Comparison of ENCODE assay signal across 2 cellular contexts in the genomic region with DNA sequence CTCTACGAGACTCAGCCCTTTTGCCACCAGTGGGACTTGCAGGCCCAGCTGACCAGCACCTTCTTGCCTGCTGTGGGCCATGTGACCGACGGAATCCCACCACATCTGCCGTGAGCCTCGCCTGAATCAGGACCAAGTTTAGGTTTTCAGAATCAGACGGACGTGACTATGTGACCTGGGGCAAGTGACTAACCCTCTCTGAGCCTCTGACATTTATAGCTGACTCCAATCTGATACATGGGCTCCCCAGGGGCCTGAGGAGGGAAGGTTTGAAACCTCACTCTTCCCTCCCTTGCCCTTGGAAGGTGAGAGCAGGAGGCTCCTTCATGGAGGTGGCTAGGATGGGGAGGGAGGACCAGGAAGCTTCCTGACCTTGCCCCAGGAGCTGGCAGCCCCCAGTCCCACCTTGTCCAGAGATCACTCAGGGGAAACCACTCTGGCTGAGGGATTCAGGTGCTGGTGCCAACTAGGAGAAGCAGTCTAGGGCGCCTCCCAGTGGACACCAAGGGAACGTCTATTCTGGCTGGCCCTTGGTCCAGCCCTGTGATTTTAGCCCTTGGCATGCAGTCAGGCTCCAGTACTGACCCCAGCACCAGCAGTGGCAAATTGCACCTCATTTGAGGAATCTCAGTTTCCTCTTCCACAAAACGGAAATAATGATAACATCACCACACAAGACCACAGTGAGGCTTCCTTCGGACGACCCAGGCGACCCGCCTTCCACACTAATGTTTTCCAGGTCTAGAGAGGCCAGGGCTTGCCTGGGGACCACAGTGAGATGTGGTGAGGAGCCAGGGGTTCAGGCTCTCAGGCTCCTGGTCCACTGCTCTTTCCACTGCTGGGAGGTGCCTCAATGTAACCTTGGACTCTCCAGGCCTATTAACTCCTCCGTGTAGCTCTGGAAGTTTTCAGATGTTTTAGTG.
TF ChIP-seq lines count a peak whose summit lies in the region.

No MANE protein-coding gene starts in this region.

TF ChIP-seq in SK-N-SH, 30 proteins besides CTCF, POLR2A, EP300 and RAD21:
- TF ChIP-seq, protein P1, sequence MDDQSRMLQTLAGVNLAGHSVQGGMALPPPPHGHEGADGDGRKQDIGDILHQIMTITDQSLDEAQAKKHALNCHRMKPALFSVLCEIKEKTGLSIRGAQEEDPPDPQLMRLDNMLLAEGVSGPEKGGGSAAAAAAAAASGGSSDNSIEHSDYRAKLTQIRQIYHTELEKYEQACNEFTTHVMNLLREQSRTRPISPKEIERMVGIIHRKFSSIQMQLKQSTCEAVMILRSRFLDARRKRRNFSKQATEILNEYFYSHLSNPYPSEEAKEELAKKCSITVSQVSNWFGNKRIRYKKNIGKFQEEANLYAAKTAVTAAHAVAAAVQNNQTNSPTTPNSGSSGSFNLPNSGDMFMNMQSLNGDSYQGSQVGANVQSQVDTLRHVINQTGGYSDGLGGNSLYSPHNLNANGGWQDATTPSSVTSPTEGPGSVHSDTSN (IDR thresholded peaks at IDR 0.05): no peak
- TF ChIP-seq SMC3 (IDR thresholded peaks at IDR 0.05; ENCODE audit: low read depth, low read length) (peak; percentile 88), SIN3A (IDR thresholded peaks at IDR 0.05; ENCODE audit: borderline replicate concordance, low read depth, low read length) (no peak), RCOR1 (IDR thresholded peaks at IDR 0.05; ENCODE audit: low read length) (no peak), FOXM1 (IDR thresholded peaks at IDR 0.05; ENCODE audit: low read depth) (no peak), JUND (IDR thresholded peaks at IDR 0.05) (no peak)
- TF ChIP-seq, protein P2, sequence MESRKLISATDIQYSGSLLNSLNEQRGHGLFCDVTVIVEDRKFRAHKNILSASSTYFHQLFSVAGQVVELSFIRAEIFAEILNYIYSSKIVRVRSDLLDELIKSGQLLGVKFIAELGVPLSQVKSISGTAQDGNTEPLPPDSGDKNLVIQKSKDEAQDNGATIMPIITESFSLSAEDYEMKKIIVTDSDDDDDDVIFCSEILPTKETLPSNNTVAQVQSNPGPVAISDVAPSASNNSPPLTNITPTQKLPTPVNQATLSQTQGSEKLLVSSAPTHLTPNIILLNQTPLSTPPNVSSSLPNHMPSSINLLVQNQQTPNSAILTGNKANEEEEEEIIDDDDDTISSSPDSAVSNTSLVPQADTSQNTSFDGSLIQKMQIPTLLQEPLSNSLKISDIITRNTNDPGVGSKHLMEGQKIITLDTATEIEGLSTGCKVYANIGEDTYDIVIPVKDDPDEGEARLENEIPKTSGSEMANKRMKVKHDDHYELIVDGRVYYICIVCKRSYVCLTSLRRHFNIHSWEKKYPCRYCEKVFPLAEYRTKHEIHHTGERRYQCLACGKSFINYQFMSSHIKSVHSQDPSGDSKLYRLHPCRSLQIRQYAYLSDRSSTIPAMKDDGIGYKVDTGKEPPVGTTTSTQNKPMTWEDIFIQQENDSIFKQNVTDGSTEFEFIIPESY (IDR thresholded peaks at IDR 0.05; ENCODE audit: borderline replicate concordance, low read depth): no peak

TF ChIP-seq in HepG2, 621 proteins besides CTCF, POLR2A, EP300 and RAD21 (continues in another document):
- TF ChIP-seq, protein P3, sequence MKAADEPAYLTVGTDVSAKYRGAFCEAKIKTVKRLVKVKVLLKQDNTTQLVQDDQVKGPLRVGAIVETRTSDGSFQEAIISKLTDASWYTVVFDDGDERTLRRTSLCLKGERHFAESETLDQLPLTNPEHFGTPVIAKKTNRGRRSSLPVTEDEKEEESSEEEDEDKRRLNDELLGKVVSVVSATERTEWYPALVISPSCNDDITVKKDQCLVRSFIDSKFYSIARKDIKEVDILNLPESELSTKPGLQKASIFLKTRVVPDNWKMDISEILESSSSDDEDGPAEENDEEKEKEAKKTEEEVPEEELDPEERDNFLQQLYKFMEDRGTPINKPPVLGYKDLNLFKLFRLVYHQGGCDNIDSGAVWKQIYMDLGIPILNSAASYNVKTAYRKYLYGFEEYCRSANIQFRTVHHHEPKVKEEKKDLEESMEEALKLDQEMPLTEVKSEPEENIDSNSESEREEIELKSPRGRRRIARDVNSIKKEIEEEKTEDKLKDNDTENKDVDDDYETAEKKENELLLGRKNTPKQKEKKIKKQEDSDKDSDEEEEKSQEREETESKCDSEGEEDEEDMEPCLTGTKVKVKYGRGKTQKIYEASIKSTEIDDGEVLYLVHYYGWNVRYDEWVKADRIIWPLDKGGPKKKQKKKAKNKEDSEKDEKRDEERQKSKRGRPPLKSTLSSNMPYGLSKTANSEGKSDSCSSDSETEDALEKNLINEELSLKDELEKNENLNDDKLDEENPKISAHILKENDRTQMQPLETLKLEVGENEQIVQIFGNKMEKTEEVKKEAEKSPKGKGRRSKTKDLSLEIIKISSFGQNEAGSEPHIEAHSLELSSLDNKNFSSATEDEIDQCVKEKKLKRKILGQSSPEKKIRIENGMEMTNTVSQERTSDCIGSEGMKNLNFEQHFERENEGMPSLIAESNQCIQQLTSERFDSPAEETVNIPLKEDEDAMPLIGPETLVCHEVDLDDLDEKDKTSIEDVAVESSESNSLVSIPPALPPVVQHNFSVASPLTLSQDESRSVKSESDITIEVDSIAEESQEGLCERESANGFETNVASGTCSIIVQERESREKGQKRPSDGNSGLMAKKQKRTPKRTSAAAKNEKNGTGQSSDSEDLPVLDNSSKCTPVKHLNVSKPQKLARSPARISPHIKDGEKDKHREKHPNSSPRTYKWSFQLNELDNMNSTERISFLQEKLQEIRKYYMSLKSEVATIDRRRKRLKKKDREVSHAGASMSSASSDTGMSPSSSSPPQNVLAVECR (CRISPR knock-in tag; IDR thresholded peaks at IDR 0.05; ENCODE audit: borderline replicate concordance): peak; percentile 39; the same call in 1 of the 2 replicates
- TF ChIP-seq TEAD3 (CRISPR knock-in tag; optimal IDR thresholded peaks at IDR 0.05; ENCODE audit: borderline replicate concordance): peak; percentile 60
- TF ChIP-seq ZNF792 (CRISPR knock-in tag; IDR thresholded peaks at IDR 0.05): 0 out of 2 replicates have a peak, but pooled peaks have one; percentile 36
- TF ChIP-seq, protein P4, sequence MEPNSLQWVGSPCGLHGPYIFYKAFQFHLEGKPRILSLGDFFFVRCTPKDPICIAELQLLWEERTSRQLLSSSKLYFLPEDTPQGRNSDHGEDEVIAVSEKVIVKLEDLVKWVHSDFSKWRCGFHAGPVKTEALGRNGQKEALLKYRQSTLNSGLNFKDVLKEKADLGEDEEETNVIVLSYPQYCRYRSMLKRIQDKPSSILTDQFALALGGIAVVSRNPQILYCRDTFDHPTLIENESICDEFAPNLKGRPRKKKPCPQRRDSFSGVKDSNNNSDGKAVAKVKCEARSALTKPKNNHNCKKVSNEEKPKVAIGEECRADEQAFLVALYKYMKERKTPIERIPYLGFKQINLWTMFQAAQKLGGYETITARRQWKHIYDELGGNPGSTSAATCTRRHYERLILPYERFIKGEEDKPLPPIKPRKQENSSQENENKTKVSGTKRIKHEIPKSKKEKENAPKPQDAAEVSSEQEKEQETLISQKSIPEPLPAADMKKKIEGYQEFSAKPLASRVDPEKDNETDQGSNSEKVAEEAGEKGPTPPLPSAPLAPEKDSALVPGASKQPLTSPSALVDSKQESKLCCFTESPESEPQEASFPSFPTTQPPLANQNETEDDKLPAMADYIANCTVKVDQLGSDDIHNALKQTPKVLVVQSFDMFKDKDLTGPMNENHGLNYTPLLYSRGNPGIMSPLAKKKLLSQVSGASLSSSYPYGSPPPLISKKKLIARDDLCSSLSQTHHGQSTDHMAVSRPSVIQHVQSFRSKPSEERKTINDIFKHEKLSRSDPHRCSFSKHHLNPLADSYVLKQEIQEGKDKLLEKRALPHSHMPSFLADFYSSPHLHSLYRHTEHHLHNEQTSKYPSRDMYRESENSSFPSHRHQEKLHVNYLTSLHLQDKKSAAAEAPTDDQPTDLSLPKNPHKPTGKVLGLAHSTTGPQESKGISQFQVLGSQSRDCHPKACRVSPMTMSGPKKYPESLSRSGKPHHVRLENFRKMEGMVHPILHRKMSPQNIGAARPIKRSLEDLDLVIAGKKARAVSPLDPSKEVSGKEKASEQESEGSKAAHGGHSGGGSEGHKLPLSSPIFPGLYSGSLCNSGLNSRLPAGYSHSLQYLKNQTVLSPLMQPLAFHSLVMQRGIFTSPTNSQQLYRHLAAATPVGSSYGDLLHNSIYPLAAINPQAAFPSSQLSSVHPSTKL (CRISPR knock-in tag; IDR thresholded peaks at IDR 0.05): 0 out of 2 replicates have a peak, but pooled peaks have one; percentile 19
- no peak for TF ChIP-seq ZSCAN25 (CRISPR knock-in tag; IDR thresholded peaks at IDR 0.05)
- TF ChIP-seq, protein P5, sequence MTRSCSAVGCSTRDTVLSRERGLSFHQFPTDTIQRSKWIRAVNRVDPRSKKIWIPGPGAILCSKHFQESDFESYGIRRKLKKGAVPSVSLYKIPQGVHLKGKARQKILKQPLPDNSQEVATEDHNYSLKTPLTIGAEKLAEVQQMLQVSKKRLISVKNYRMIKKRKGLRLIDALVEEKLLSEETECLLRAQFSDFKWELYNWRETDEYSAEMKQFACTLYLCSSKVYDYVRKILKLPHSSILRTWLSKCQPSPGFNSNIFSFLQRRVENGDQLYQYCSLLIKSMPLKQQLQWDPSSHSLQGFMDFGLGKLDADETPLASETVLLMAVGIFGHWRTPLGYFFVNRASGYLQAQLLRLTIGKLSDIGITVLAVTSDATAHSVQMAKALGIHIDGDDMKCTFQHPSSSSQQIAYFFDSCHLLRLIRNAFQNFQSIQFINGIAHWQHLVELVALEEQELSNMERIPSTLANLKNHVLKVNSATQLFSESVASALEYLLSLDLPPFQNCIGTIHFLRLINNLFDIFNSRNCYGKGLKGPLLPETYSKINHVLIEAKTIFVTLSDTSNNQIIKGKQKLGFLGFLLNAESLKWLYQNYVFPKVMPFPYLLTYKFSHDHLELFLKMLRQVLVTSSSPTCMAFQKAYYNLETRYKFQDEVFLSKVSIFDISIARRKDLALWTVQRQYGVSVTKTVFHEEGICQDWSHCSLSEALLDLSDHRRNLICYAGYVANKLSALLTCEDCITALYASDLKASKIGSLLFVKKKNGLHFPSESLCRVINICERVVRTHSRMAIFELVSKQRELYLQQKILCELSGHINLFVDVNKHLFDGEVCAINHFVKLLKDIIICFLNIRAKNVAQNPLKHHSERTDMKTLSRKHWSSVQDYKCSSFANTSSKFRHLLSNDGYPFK (CRISPR knock-in tag; IDR thresholded peaks at IDR 0.05; ENCODE audit: borderline replicate concordance): 0 out of 2 replicates have a peak, but pooled peaks have one; percentile 25
- TF ChIP-seq PLRG1 (conservative IDR thresholded peaks at IDR 0.05): no peak
- no peak for TF ChIP-seq IRX3 (CRISPR knock-in tag; IDR thresholded peaks at IDR 0.05; ENCODE audit: borderline replicate concordance, low read depth)
- TF ChIP-seq, protein P6, sequence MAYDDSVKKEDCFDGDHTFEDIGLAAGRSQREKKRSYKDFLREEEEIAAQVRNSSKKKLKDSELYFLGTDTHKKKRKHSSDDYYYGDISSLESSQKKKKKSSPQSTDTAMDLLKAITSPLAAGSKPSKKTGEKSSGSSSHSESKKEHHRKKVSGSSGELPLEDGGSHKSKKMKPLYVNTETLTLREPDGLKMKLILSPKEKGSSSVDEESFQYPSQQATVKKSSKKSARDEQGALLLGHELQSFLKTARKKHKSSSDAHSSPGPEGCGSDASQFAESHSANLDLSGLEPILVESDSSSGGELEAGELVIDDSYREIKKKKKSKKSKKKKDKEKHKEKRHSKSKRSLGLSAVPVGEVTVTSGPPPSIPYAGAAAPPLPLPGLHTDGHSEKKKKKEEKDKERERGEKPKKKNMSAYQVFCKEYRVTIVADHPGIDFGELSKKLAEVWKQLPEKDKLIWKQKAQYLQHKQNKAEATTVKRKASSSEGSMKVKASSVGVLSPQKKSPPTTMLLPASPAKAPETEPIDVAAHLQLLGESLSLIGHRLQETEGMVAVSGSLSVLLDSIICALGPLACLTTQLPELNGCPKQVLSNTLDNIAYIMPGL (CRISPR knock-in tag; IDR thresholded peaks at IDR 0.05; ENCODE audit: borderline replicate concordance in 1 of 2, low read depth in 1 of 2): peak in 1 of 2 experiments; percentile 74; a peak in 2 of 4 replicates
- TF ChIP-seq ZNF772 (CRISPR knock-in tag; IDR thresholded peaks at IDR 0.05): no peak
- TF ChIP-seq LCORL (IDR thresholded peaks at IDR 0.05): no peak
- 0 out of 2 replicates have a peak, but pooled peaks have one; percentile 38 for TF ChIP-seq LCORL (CRISPR knock-in tag; IDR thresholded peaks at IDR 0.05)
- TF ChIP-seq ZFX (CRISPR knock-in tag; IDR thresholded peaks at IDR 0.05; ENCODE audit: low read depth): 0 out of 2 replicates have a peak, but pooled peaks have one; percentile 17
- 0 out of 2 replicates have a peak, but pooled peaks have one; percentile 25 for TF ChIP-seq MED1 (CRISPR knock-in tag; IDR thresholded peaks at IDR 0.05)
- TF ChIP-seq KLF16 (CRISPR knock-in tag; IDR thresholded peaks at IDR 0.05): peak in 1 of 2 experiments; percentile 25; a peak in 1 of 4 replicates
- TF ChIP-seq ZMYM2 (CRISPR knock-in tag; IDR thresholded peaks at IDR 0.05): no peak
- TF ChIP-seq SMC3 (IDR thresholded peaks at IDR 0.05; ENCODE audit: low read length): peak; percentile 90
- TF ChIP-seq TRIM24 (CRISPR knock-in tag; IDR thresholded peaks at IDR 0.05): no peak
- peak; percentile 32; the same call in 1 of the 2 replicates for TF ChIP-seq GATAD2A (CRISPR knock-in tag; IDR thresholded peaks at IDR 0.05)
- TF ChIP-seq, protein P7, sequence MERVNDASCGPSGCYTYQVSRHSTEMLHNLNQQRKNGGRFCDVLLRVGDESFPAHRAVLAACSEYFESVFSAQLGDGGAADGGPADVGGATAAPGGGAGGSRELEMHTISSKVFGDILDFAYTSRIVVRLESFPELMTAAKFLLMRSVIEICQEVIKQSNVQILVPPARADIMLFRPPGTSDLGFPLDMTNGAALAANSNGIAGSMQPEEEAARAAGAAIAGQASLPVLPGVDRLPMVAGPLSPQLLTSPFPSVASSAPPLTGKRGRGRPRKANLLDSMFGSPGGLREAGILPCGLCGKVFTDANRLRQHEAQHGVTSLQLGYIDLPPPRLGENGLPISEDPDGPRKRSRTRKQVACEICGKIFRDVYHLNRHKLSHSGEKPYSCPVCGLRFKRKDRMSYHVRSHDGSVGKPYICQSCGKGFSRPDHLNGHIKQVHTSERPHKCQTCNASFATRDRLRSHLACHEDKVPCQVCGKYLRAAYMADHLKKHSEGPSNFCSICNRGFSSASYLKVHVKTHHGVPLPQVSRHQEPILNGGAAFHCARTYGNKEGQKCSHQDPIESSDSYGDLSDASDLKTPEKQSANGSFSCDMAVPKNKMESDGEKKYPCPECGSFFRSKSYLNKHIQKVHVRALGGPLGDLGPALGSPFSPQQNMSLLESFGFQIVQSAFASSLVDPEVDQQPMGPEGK (CRISPR knock-in tag; IDR thresholded peaks at IDR 0.05): 0 out of 2 replicates have a peak, but pooled peaks have one; percentile 27
- 0 out of 2 replicates have a peak, but pooled peaks have one; percentile 59 for TF ChIP-seq MIER2 (CRISPR knock-in tag; IDR thresholded peaks at IDR 0.05)
